13 cellular contexts compared by ENCODE assay signal in genomic region chr6:146526192-146526591, GRCh38. TPM values are rescaled to one million over a fixed set of nuclear protein-coding genes. Genes with fewer than 3 reads are reported as not detected.
DNase-seq lines count a peak whose midpoint lies in the region; ATAC-seq and TF ChIP-seq lines count a peak whose summit lies in the region.
"Had no signal": no experiment of that assay in that cellular context is flagged by ENCODE, and none has a peak within 500 bp of the region (broad histone marks: within the 10 kb centered on the region; RNA-seq: fewer than 3 reads in every experiment).

No MANE protein-coding gene starts in this region.

- H3K27me3 Mint-ChIP-seq in activated CD4-positive, alpha-beta T cell treated with anti-CD3 and anti-CD28 coated beads, Interleukin-2, amount 10 ng/mL, durations not matched to agents 24 days and 14 days: no peaks in the 10 kb centered on the region
- H3K27me3 Mint-ChIP-seq: activated naive CD8-positive, alpha-beta T cell treated with anti-CD3 and anti-CD28 coated beads for 36 hours had no signal

- in situ Hi-C loops in ACHN (cut with HindIII; ENCODE audit: low pct_ligation_motif_present, low pct_unique_long_range_greater_than_20kb, low sequenced_read_pairs): no loop called here

- H3K4me3 ChIP-seq in left ventricle myocardium inferior (no peak overlapping the region), right cardiac atrium (ENCODE audit: low read length) (no peak overlapping the region), fibroblast of the aortic adventitia (ENCODE audit: low read depth, low read length) (no peak overlapping the region)
- H3K4me3 ChIP-seq: upper lobe of right lung had no signal

- TF ChIP-seq CTCF in left ventricle myocardium inferior (IDR thresholded peaks at IDR 0.05; ENCODE audit: borderline replicate concordance): peak; percentile 41
- peak; percentile 78 for TF ChIP-seq CTCF in VCaP (conservative IDR thresholded peaks at IDR 0.05)
- peak; percentile 63 for TF ChIP-seq CTCF in fibroblast of the aortic adventitia (IDR thresholded peaks at IDR 0.05; ENCODE audit: insufficient read depth, low read length)

- peaks cover 3% of the 10 kb centered on the region for H3K9me3 Mint-ChIP-seq in activated CD4-positive, alpha-beta T cell treated with anti-CD3 and anti-CD28 coated beads, Interleukin-2, amount 10 ng/mL, durations not matched to agents 24 days and 14 days

- no peaks in the 10 kb centered on the region for H3K4me1 ChIP-seq in left ventricle myocardium inferior
- no peaks in the 10 kb centered on the region for H3K4me1 ChIP-seq in right cardiac atrium (ENCODE audit: control insufficient read depth, insufficient read depth, low read length)
- H3K4me1 ChIP-seq: upper lobe of right lung had no signal

- intact Hi-C loops in left ventricle myocardium inferior (cut with micrococcal nuclease) (no loop called here), right cardiac atrium (cut with DNase I) (no loop called here)
- intact Hi-C loops in activated CD4-positive, alpha-beta T cell treated with anti-CD3 and anti-CD28 coated beads, Interleukin-2, amount 10 ng/mL, durations not matched to agents 24 days and 14 days (cut with micrococcal nuclease): no loop called here

- no peak overlapping the region for H3K27ac Mint-ChIP-seq in activated CD4-positive, alpha-beta T cell treated with anti-CD3 and anti-CD28 coated beads, Interleukin-2, amount 10 ng/mL, durations not matched to agents 24 days and 14 days
- H3K27ac Mint-ChIP-seq: activated naive CD8-positive, alpha-beta T cell treated with anti-CD3 and anti-CD28 coated beads for 36 hours had no signal

- H3K4me3 Mint-ChIP-seq in activated CD4-positive, alpha-beta T cell treated with anti-CD3 and anti-CD28 coated beads, Interleukin-2, amount 10 ng/mL, durations not matched to agents 24 days and 14 days: no peak overlapping the region
- H3K4me3 Mint-ChIP-seq: activated naive CD8-positive, alpha-beta T cell treated with anti-CD3 and anti-CD28 coated beads for 36 hours had no signal

- H3K27me3 ChIP-seq in left ventricle myocardium inferior (ENCODE audit: low read depth): no peaks in the 10 kb centered on the region
- no peaks in the 10 kb centered on the region for H3K27me3 ChIP-seq in right cardiac atrium (ENCODE audit: control insufficient read depth, insufficient read depth)
- H3K27me3 ChIP-seq: upper lobe of right lung had no signal

- H3K9me3 ChIP-seq in left ventricle myocardium inferior (replicated peaks): peaks cover 12% of the 10 kb centered on the region
- H3K9me3 ChIP-seq in right cardiac atrium (ENCODE audit: control insufficient read depth, low read length): no peaks in the 10 kb centered on the region
- H3K9me3 ChIP-seq: upper lobe of right lung had no signal

- H3K27ac ChIP-seq in left ventricle myocardium inferior (replicated peaks) (no peak overlapping the region), right cardiac atrium (ENCODE audit: low read length) (no peak overlapping the region), VCaP (no peak overlapping the region)
- H3K27ac ChIP-seq: upper lobe of right lung had no signal

- DNase-seq in left ventricle myocardium inferior (no peak), right cardiac atrium (no peak), fibroblast of the aortic adventitia (ENCODE audit: low read depth) (peak; percentile 57), amniotic stem cell (lab: John Stamatoyannopoulos, UW) (no peak), ACHN (no peak)
- DNase-seq in activated CD4-positive, alpha-beta T cell treated with anti-CD3 and anti-CD28 coated beads, Interleukin-2, amount 10 ng/mL, durations not matched to agents 24 days and 14 days: no peak
- DNase-seq: activated naive CD8-positive, alpha-beta T cell treated with anti-CD3 and anti-CD28 coated beads for 36 hours; NCI-H1436; NK-92 treated with Interleukin-12 subunit alpha and Interleukin-12 subunit beta, amount 100 ng/mL, for 24 hours; T1000; upper lobe of right lung had no signal

- H3K36me3 ChIP-seq in left ventricle myocardium inferior: no peaks in the 10 kb centered on the region
- H3K36me3 ChIP-seq: upper lobe of right lung had no signal

- H3K4me1 Mint-ChIP-seq in activated CD4-positive, alpha-beta T cell treated with anti-CD3 and anti-CD28 coated beads, Interleukin-2, amount 10 ng/mL, durations not matched to agents 24 days and 14 days: no peaks in the 10 kb centered on the region
- H3K4me1 Mint-ChIP-seq: activated naive CD8-positive, alpha-beta T cell treated with anti-CD3 and anti-CD28 coated beads for 36 hours had no signal

- ATAC-seq in right cardiac atrium (no peak), HG03439 (IDR thresholded peaks at IDR 0.05; ENCODE audit: unreplicated experiment) (no peak)
- ATAC-seq: upper lobe of right lung had no signal

- no peaks in the 10 kb centered on the region for H3K36me3 Mint-ChIP-seq in activated CD4-positive, alpha-beta T cell treated with anti-CD3 and anti-CD28 coated beads, Interleukin-2, amount 10 ng/mL, durations not matched to agents 24 days and 14 days (ENCODE audit: low read depth)
- H3K36me3 Mint-ChIP-seq: activated naive CD8-positive, alpha-beta T cell treated with anti-CD3 and anti-CD28 coated beads for 36 hours had no signal

RNA-seq across cellular contexts. Expression of gene RAB32, which starts 17.4 kb away (rescaled TPM):
- total RNA-seq in left ventricle myocardium inferior: 7.2 TPM
- total RNA-seq in right cardiac atrium: 10 to 100 TPM in 3 of 4 donors, 1 to 10 TPM in 1; 8.4 to 17.4 (median 12.1) TPM
- 6.3 TPM for polyA plus RNA-seq in right cardiac atrium
- total RNA-seq in fibroblast of the aortic adventitia (ENCODE audit: low replicate concordance): 20.8 and 71.7 TPM in 2 replicates
- 0.89 and 0.92 TPM in 2 replicates for total RNA-seq in activated CD4-positive, alpha-beta T cell treated with anti-CD3 and anti-CD28 coated beads, Interleukin-2, amount 10 ng/mL, durations not matched to agents 24 days and 14 days
- total RNA-seq: activated naive CD8-positive, alpha-beta T cell treated with anti-CD3 and anti-CD28 coated beads for 36 hours had no signal
